8 cellular contexts compared by ENCODE assay signal in the genomic region with DNA sequence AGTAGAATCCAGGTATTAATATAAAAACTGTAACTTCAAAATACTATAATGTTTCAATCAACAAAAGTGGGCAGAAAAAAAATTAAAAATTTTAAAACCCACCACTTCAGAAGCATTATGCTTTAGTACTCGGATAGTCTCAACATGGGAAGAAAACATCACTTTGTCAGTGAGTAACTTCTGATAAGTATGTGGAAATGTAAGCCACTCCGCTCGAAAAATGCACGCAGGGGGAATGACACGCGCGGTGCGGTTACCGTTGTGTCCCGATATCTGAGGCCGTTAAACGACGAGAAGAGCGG. TPM values are rescaled to one million over a fixed set of nuclear protein-coding genes. Genes with fewer than 3 reads are reported as not detected.
DNase-seq lines count a peak whose midpoint lies in the region; ATAC-seq, FAIRE-seq and TF ChIP-seq lines count a peak whose summit lies in the region.

No MANE protein-coding gene starts in this region.

- H3K9me3 ChIP-seq in gastroesophageal sphincter (no peaks in the 10 kb centered on the region), skeletal muscle satellite cell (replicated peaks; ENCODE audit: low read length) (no peaks in the 10 kb centered on the region)

- H3K27ac ChIP-seq in gastroesophageal sphincter = peak overlapping the region; percentile 89 to 95 (median 92)

- TF ChIP-seq CTCF in WI38 (IDR thresholded peaks at IDR 0.05; ENCODE audit: low read depth, low read length) = no peak
- TF ChIP-seq CTCF in gastroesophageal sphincter (IDR thresholded peaks at IDR 0.05) = no peak

- peaks cover 0 to 10% of the 10 kb centered on the region in 2 donors for H3K36me3 ChIP-seq in gastroesophageal sphincter
- peaks cover 2% of the 10 kb centered on the region for H3K36me3 ChIP-seq in skeletal muscle satellite cell (ENCODE audit: insufficient read depth, low read length)

- TF ChIP-seq EP300 in gastroesophageal sphincter (IDR thresholded peaks at IDR 0.05) = no peak

- WGBS in gastroesophageal sphincter (ENCODE audit: low coverage in 1 of 2), 2 donors = 0 to 2% methylated on average over 14 of the region's 14 CpGs

- peak; percentile 37 for FAIRE-seq in GM19239 (lab: Jason Lieb, UNC)

- DNase-seq in GM19239 (ENCODE audit: insufficient read length, low spot score) (no peak), occipital lobe (lab: John Stamatoyannopoulos, UW) (no peak), EL (no peak)
- no peak for DNase-seq in stimulated activated CD4-positive, alpha-beta T cell treated with anti-CD3 and anti-CD28 coated beads, Interleukin-2, amount 100 ng/mL, for 48 hours

- H3K4me1 ChIP-seq in gastroesophageal sphincter (peaks cover 0 to 32% (median 11%) of the 10 kb centered on the region in 3 donors), skeletal muscle satellite cell (ENCODE audit: control insufficient read depth, insufficient read depth, low read length) (peaks cover 18% of the 10 kb centered on the region)

- ATAC-seq in gastroesophageal sphincter = no peak
- no peak for ATAC-seq in HG03378 (IDR thresholded peaks at IDR 0.05; ENCODE audit: unreplicated experiment)

- peak overlapping the region; percentile 89 for H3K9ac ChIP-seq in skeletal muscle satellite cell (ENCODE audit: low read depth, low read length)

- no peak for TF ChIP-seq POLR2A in gastroesophageal sphincter (IDR thresholded peaks at IDR 0.05)

- peak overlapping the region; percentile 90 for H3K4me2 ChIP-seq in skeletal muscle satellite cell (ENCODE audit: low read length)

- H3K4me3 ChIP-seq in WI38 (ENCODE audit: low read depth, low read length) (peak overlapping the region; percentile 88), gastroesophageal sphincter (peak overlapping the region; percentile 92 to 93), skeletal muscle satellite cell (ENCODE audit: low read length) (peak overlapping the region; percentile 97)

- H3K27me3 ChIP-seq in gastroesophageal sphincter = no peaks in the 10 kb centered on the region
- no peaks in the 10 kb centered on the region for H3K27me3 ChIP-seq in skeletal muscle satellite cell (ENCODE audit: control insufficient read depth, insufficient read depth, low read length)

RNA-seq across cellular contexts. Expression of gene NGLY1, which starts 0.7 kb away (rescaled TPM):
- total RNA-seq in gastroesophageal sphincter = 10 to 100 TPM; 20.8 to 28.2 (median 25.4) TPM
- 27.1 and 37.8 TPM in 2 replicates for total RNA-seq in skeletal muscle satellite cell (2012; rRNA removed)
- total RNA-seq in occipital lobe = 34.0 TPM

RNA-seq across cellular contexts. Expression of gene OXSM, which starts 7.3 kb away (rescaled TPM):
- total RNA-seq in gastroesophageal sphincter = 1 to 10 TPM; 5.9 to 7.9 (median 7.0) TPM
- total RNA-seq in skeletal muscle satellite cell (2012; rRNA removed) = 9.4 and 10.4 TPM in 2 replicates
- total RNA-seq in occipital lobe = 9.0 TPM
